Comparison of ENCODE assay signal across 31 cellular contexts in genomic region chr13:94280845-94281244, GRCh38.
"Had no signal": no experiment of that assay in that cellular context is flagged by ENCODE, and none has a peak within 500 bp of the region (broad histone marks: within the 10 kb centered on the region; RNA-seq: fewer than 3 reads in every experiment).

No MANE protein-coding gene starts in this region.

- H3K4me1 ChIP-seq: ascending aorta, body of pancreas, colonic mucosa, esophagus squamous epithelium, gastroesophageal sphincter, heart right ventricle had no signal

- H3K27me3 ChIP-seq: ascending aorta, body of pancreas, colonic mucosa, esophagus squamous epithelium, gastroesophageal sphincter, heart right ventricle had no signal

- H3K4me3 ChIP-seq: ascending aorta, body of pancreas, colonic mucosa, esophagus squamous epithelium, gastroesophageal sphincter, heart right ventricle had no signal

- H3K9me3 ChIP-seq: body of pancreas, colonic mucosa, esophagus squamous epithelium, gastroesophageal sphincter had no signal

- H3K4me3 Mint-ChIP-seq: activated CD4-positive, alpha-beta memory T cell treated with anti-CD3 and anti-CD28 coated beads, Interleukin-2, amount 10 ng/mL, durations not matched to agents 7 days and 5 days; activated CD4-positive, alpha-beta T cell treated with anti-CD3 and anti-CD28 coated beads, Interleukin-2, amount 10 ng/mL, durations not matched to agents 7 days and 5 days; activated naive CD4-positive, alpha-beta T cell treated with anti-CD3 and anti-CD28 coated beads, Interleukin-2, amount 10 ng/mL, durations not matched to agents 7 days and 5 days; activated naive CD8-positive, alpha-beta T cell treated with anti-CD3 and anti-CD28 coated beads, Interleukin-2, amount 10 ng/mL, durations not matched to agents 7 days and 5 days; activated T-cell treated with anti-CD3 and anti-CD28 coated beads, Interleukin-2, amount 50 U/mL, for 24 hours; activated T-cell treated with anti-CD3 and anti-CD28 coated beads, Interleukin-2, amount 50 U/mL, for 72 hours; T-helper 17 cell; WTC11 had no signal

- H3K27ac Mint-ChIP-seq: activated CD4-positive, alpha-beta memory T cell treated with anti-CD3 and anti-CD28 coated beads, Interleukin-2, amount 10 ng/mL, durations not matched to agents 7 days and 5 days; activated CD4-positive, alpha-beta T cell treated with anti-CD3 and anti-CD28 coated beads, Interleukin-2, amount 10 ng/mL, durations not matched to agents 7 days and 5 days; activated naive CD4-positive, alpha-beta T cell treated with anti-CD3 and anti-CD28 coated beads, Interleukin-2, amount 10 ng/mL, durations not matched to agents 7 days and 5 days; activated naive CD4-positive, alpha-beta T cell treated with anti-CD3 and anti-CD28 coated beads, Interleukin-2, amount 50 U/mL, for 72 hours; activated naive CD8-positive, alpha-beta T cell treated with anti-CD3 and anti-CD28 coated beads, Interleukin-2, amount 10 ng/mL, durations not matched to agents 7 days and 5 days; activated T-cell treated with anti-CD3 and anti-CD28 coated beads, Interleukin-2, amount 50 U/mL, for 24 hours; activated T-cell treated with anti-CD3 and anti-CD28 coated beads, Interleukin-2, amount 50 U/mL, for 72 hours; T-helper 17 cell; WTC11 had no signal

- H3K27me3 Mint-ChIP-seq: activated naive CD8-positive, alpha-beta T cell treated with anti-CD3 and anti-CD28 coated beads, Interleukin-2, amount 10 ng/mL, durations not matched to agents 7 days and 5 days had no signal

- H3K36me3 ChIP-seq: ascending aorta, colonic mucosa, esophagus squamous epithelium, gastroesophageal sphincter, heart right ventricle had no signal

- DNase-seq: activated CD4-positive, alpha-beta memory T cell treated with anti-CD3 and anti-CD28 coated beads, Interleukin-2, amount 10 ng/mL, durations not matched to agents 7 days and 5 days; activated CD4-positive, alpha-beta T cell treated with anti-CD3 and anti-CD28 coated beads for 1 hour; activated CD4-positive, alpha-beta T cell treated with anti-CD3 and anti-CD28 coated beads for 4 hours; activated CD4-positive, alpha-beta T cell treated with anti-CD3 and anti-CD28 coated beads, Interleukin-2, amount 10 ng/mL, durations not matched to agents 7 days and 5 days; activated CD4-positive, alpha-beta T cell treated with anti-CD3 and anti-CD28 coated beads, Interleukin-2, amount 50 U/mL, for 4 hours; activated CD8-positive, alpha-beta memory T cell treated with anti-CD3 and anti-CD28 coated beads, Interleukin-2, amount 50 U/mL, for 48 hours; activated gamma-delta T cell; activated naive CD4-positive, alpha-beta T cell; activated naive CD4-positive, alpha-beta T cell treated with anti-CD3 and anti-CD28 coated beads, Interleukin-2, amount 10 ng/mL, durations not matched to agents 7 days and 5 days; activated naive CD8-positive, alpha-beta T cell treated with anti-CD3 and anti-CD28 coated beads, Interleukin-2, amount 10 ng/mL, durations not matched to agents 7 days and 5 days; activated T-cell treated with anti-CD3 and anti-CD28 coated beads for 4 hours; activated T-cell treated with anti-CD3 and anti-CD28 coated beads, Interleukin-2, amount 50 U/mL, for 24 hours; activated T-cell treated with anti-CD3 and anti-CD28 coated beads, Interleukin-2, amount 50 U/mL, for 72 hours; body of pancreas; caudate nucleus; colonic mucosa; effector CD8-positive, alpha-beta T cell; esophagus squamous epithelium; foreskin melanocyte; heart right ventricle; T-helper 1 cell; T-helper 17 cell had no signal

- H3K27ac ChIP-seq: ascending aorta, body of pancreas, colonic mucosa, epithelial cell of prostate, esophagus squamous epithelium, gastroesophageal sphincter, heart right ventricle, VCaP had no signal

- H3K4me1 Mint-ChIP-seq: activated CD4-positive, alpha-beta memory T cell treated with anti-CD3 and anti-CD28 coated beads, Interleukin-2, amount 10 ng/mL, durations not matched to agents 7 days and 5 days; activated CD4-positive, alpha-beta T cell treated with anti-CD3 and anti-CD28 coated beads, Interleukin-2, amount 10 ng/mL, durations not matched to agents 7 days and 5 days; activated naive CD4-positive, alpha-beta T cell treated with anti-CD3 and anti-CD28 coated beads, Interleukin-2, amount 10 ng/mL, durations not matched to agents 7 days and 5 days; activated naive CD8-positive, alpha-beta T cell treated with anti-CD3 and anti-CD28 coated beads, Interleukin-2, amount 10 ng/mL, durations not matched to agents 7 days and 5 days; T-helper 17 cell; WTC11 had no signal

- ATAC-seq: activated naive CD4-positive, alpha-beta T cell treated with anti-CD3 and anti-CD28 coated beads, Interleukin-2, amount 50 U/mL, for 72 hours; activated T-cell treated with anti-CD3 and anti-CD28 coated beads, Interleukin-2, amount 50 U/mL, for 72 hours; body of pancreas; gastroesophageal sphincter; heart right ventricle; T-helper 17 cell; WTC11 had no signal

- FAIRE-seq: endometrium, endothelial cell of umbilical vein, TTC549 had no signal

- H3K36me3 Mint-ChIP-seq: activated naive CD4-positive, alpha-beta T cell treated with anti-CD3 and anti-CD28 coated beads, Interleukin-2, amount 10 ng/mL, durations not matched to agents 7 days and 5 days; activated naive CD8-positive, alpha-beta T cell treated with anti-CD3 and anti-CD28 coated beads, Interleukin-2, amount 10 ng/mL, durations not matched to agents 7 days and 5 days; WTC11 had no signal
